ENCODE assay signal across 8 cellular contexts in the genomic region with DNA sequence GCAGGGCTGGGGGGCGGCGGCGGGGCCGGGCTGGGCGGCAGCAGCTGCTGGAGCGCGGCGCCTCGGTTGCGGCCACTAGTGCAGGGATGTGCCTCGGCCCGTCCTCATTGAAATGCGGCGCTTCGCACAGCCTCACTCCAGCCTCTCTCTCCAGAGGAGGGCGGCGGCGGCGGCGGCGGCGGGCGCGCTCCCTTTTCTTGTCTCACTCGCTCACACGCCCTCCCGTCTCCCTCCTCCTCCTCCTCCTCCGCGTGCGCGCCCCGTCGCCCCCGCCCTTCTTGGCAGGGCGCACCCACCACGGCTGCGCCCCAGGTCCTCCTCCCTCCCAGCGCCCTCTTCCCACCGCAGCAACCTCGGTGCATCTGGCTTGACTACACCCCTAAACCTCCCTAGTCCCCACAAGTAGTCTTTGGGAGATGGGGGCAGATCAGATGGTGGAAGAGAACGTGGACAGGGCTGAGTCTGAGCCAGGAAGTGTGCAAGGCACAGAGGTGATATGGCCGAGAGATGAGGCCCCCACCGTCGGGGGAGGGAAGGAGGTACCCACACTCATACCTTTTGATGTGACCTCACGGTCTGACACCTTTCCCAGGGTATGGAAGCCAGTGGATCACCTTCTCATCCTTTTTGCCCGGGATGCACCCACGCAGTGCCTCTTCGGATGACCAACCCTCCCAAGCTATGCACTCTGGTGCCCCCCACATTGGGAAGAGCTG. TPM values are rescaled to one million over a fixed set of nuclear protein-coding genes. Genes with fewer than 3 reads are reported as not detected.
A peak's percentile ranks its signal among the peaks of the same experiment; 100 is the strongest.
DNase-seq lines count a peak whose midpoint lies in the region; ATAC-seq and TF ChIP-seq lines count a peak whose summit lies in the region.

A gene (minus strand): TSS at position 168 of the 716 bp plus-strand sequence.

- H3K4me1 ChIP-seq in BE2C (no peaks in the 10 kb centered on the region; the same call in 1 of the 2 replicates), ectodermal cell (ENCODE audit: control insufficient read depth, insufficient read depth, low read length) (no peaks in the 10 kb centered on the region), upper lobe of left lung (peaks cover 0 to 18% (median 2%) of the 10 kb centered on the region in 4 donors)

- no peak for TF ChIP-seq CTCF in BE2C (IDR thresholded peaks at IDR 0.05; ENCODE audit: low read depth, low read length)
- no peak for TF ChIP-seq CTCF in upper lobe of left lung (IDR thresholded peaks at IDR 0.05)

- no peak for TF ChIP-seq EP300 in upper lobe of left lung (IDR thresholded peaks at IDR 0.05)

- no peak within 1 kb of the TSS for H3K27ac ChIP-seq in ectodermal cell (ENCODE audit: insufficient read depth, low read depth, low read length, poor library complexity, severe bottlenecking)
- peak within 1 kb of the TSS in 1 of 4 donors; percentile 0 for H3K27ac ChIP-seq in upper lobe of left lung

- WGBS in ectodermal cell, 2 experiments, result 8 to 9% methylated on average over 48 of the region's 48 CpGs
- WGBS in upper lobe of left lung, 2 donors, result 11 to 13% methylated on average over 22 to 23 of the region's 48 CpGs

- TF ChIP-seq POLR2A in upper lobe of left lung (IDR thresholded peaks at IDR 0.05), result no peak

- H3K9me3 ChIP-seq in BE2C, result no peaks in the 10 kb centered on the region
- H3K9me3 ChIP-seq in ectodermal cell (ENCODE audit: control insufficient read depth, low read length), result no peaks in the 10 kb centered on the region
- no peaks in the 10 kb centered on the region for H3K9me3 ChIP-seq in upper lobe of left lung

- peak within 1 kb of the TSS; percentile 65 for H3K4me3 ChIP-seq in BE2C (ENCODE audit: low read depth, low read length)
- peak within 1 kb of the TSS; percentile 50 for H3K4me3 ChIP-seq in ectodermal cell (ENCODE audit: insufficient read depth, low read depth, low read length)
- H3K4me3 ChIP-seq in upper lobe of left lung, result peak within 1 kb of the TSS in 3 of 4 donors; percentile 43 to 51 (median 47)

- DNase-seq in BE2C (peak; percentile 74), NCI-H2227 treated with DMSO at 0.1 percent for 48 hours (lab: John Stamatoyannopoulos, UW) (peak; percentile 19), medulla oblongata (ENCODE audit: extremely low spot score) (peak; percentile 29), upper lobe of left lung (peak; percentile 24 to 93), SIG-M5 treated with dmso at 0.1 percent for 504 hours (lab: John Stamatoyannopoulos, UW; ENCODE audit: unreplicated experiment) (no peak)

- H3K27me3 ChIP-seq in BE2C, result no peaks in the 10 kb centered on the region; the same call in 1 of the 2 replicates
- H3K27me3 ChIP-seq in ectodermal cell (ENCODE audit: control insufficient read depth, insufficient read depth, low read length, poor library complexity, severe bottlenecking), result peaks cover 48% of the 10 kb centered on the region
- H3K27me3 ChIP-seq in upper lobe of left lung, result peaks cover 0 to 8% (median 1%) of the 10 kb centered on the region in 4 donors

- peak; percentile 70 to 90 for ATAC-seq in upper lobe of left lung (ENCODE audit: low FRiP score in 2 of 2)
- no peak for ATAC-seq in HG02571 (IDR thresholded peaks at IDR 0.05; ENCODE audit: unreplicated experiment)
- ATAC-seq in GM18502 (IDR thresholded peaks at IDR 0.05; ENCODE audit: poor library complexity, unreplicated experiment), result no peak

- H3K36me3 ChIP-seq in BE2C, result no peaks in the 10 kb centered on the region
- no peaks in the 10 kb centered on the region for H3K36me3 ChIP-seq in ectodermal cell (ENCODE audit: control insufficient read depth, insufficient read depth, low read length)
- H3K36me3 ChIP-seq in upper lobe of left lung, result no peaks in the 10 kb centered on the region

RNA-seq across cellular contexts. Expression of the gene that starts here (rescaled TPM):
- 1.9 TPM for polyA plus RNA-seq in BE2C (2012; ENCODE audit: insufficient read depth, insufficient read length, low read depth)
- polyA plus RNA-seq in ectodermal cell (2013, experiment 1 of 4), result 4.1 TPM
- polyA plus RNA-seq in ectodermal cell (2013, experiment 2 of 4), result 3.7 TPM
- polyA plus RNA-seq in ectodermal cell (2013, experiment 3 of 4), result 3.8 TPM
- 5.2 TPM for polyA plus RNA-seq in ectodermal cell (2013, experiment 4 of 4)
- 10 to 100 TPM in 1 of 6 donors, 1 to 10 TPM in 5; 2.1 to 14.7 (median 3.9) TPM for total RNA-seq in upper lobe of left lung

Comparison
In these comparisons a context has a peak if more than half of its experiments do, and no peak if none do; other contexts are left out.
1. ATAC-seq: peak in upper lobe of left lung (2 of 2); none in HG02571 (single experiment) and GM18502 (single experiment).
2. Peak in every context shown above with its lines, with median percentiles within 50 percentile points of each other: H3K4me3 ChIP-seq.